ENCODE assay signal across 24 cellular contexts in genomic region chr3:127794402-127794801, GRCh38.
"Had no signal": no experiment of that assay in that cellular context is flagged by ENCODE, and none has a peak within 500 bp of the region (broad histone marks: within the 10 kb centered on the region; RNA-seq: fewer than 3 reads in every experiment).

No MANE protein-coding gene starts in this region.

- H3K27ac ChIP-seq: body of pancreas, cardiac muscle cell, epithelial cell of prostate, foreskin keratinocyte, lower lobe of right lung, testis, uterus had no signal

- H3K4me1 ChIP-seq: body of pancreas, uterus had no signal

- H3K27me3 Mint-ChIP-seq: naive B cell had no signal

- DNase-seq: activated CD4-positive, alpha-beta memory T cell treated with anti-CD3 and anti-CD28 coated beads for 36 hours; activated CD4-positive, alpha-beta T cell treated with anti-CD3 and anti-CD28 coated beads for 4 hours; activated CD4-positive, CD25-positive, alpha-beta regulatory T cell; activated naive CD4-positive, alpha-beta T cell treated with anti-CD3 and anti-CD28 coated beads for 36 hours; activated naive CD8-positive, alpha-beta T cell treated with anti-CD3 and anti-CD28 coated beads, Interleukin-2, amount 50 U/mL, for 24 hours; activated T-cell treated with anti-CD3 and anti-CD28 coated beads, Interleukin-2, amount 50 U/mL, for 48 hours; anterior cingulate cortex; body of pancreas; foreskin keratinocyte; lower lobe of right lung; mesendoderm; naive B cell; nucleus accumbens; sigmoid colon; stimulated activated CD4-positive, alpha-beta T cell treated with anti-CD3 and anti-CD28 coated beads, Interleukin-15, amount 100 ng/mL, for 24 hours; stimulated activated CD8-positive, alpha-beta memory T cell treated with anti-CD3 and anti-CD28 coated beads, Interleukin-4, amount 100 ng/mL, for 48 hours; stimulated activated naive CD4-positive, alpha-beta T cell; testis; trophoblast cell; uterus had no signal

- H3K9me3 Mint-ChIP-seq: activated naive CD4-positive, alpha-beta T cell treated with anti-CD3 and anti-CD28 coated beads for 36 hours had no signal

- H3K36me3 ChIP-seq: cardiac muscle cell, uterus had no signal

- H3K36me3 Mint-ChIP-seq: activated CD4-positive, alpha-beta memory T cell treated with anti-CD3 and anti-CD28 coated beads for 36 hours; naive B cell had no signal

- H3K9me3 ChIP-seq: body of pancreas, lower lobe of right lung, sigmoid colon, testis, uterus had no signal

- H3K27ac Mint-ChIP-seq: activated CD4-positive, alpha-beta memory T cell treated with anti-CD3 and anti-CD28 coated beads for 36 hours; activated naive CD4-positive, alpha-beta T cell treated with anti-CD3 and anti-CD28 coated beads for 36 hours; activated naive CD8-positive, alpha-beta T cell treated with anti-CD3 and anti-CD28 coated beads, Interleukin-2, amount 50 U/mL, for 24 hours; naive B cell had no signal

- H3K27me3 ChIP-seq: body of pancreas, cardiac muscle cell, foreskin keratinocyte, sigmoid colon, testis, uterus had no signal

- H3K4me2 ChIP-seq: smooth muscle cell had no signal

- H3K4me1 Mint-ChIP-seq: naive B cell had no signal

- H3K4me3 Mint-ChIP-seq: activated CD4-positive, alpha-beta memory T cell treated with anti-CD3 and anti-CD28 coated beads for 36 hours; activated naive CD4-positive, alpha-beta T cell treated with anti-CD3 and anti-CD28 coated beads for 36 hours; activated naive CD8-positive, alpha-beta T cell treated with anti-CD3 and anti-CD28 coated beads, Interleukin-2, amount 50 U/mL, for 24 hours; naive B cell had no signal

- H3K4me3 ChIP-seq: body of pancreas, cardiac muscle cell, lower lobe of right lung, sigmoid colon, smooth muscle cell, testis, uterus had no signal

- ATAC-seq: activated naive CD8-positive, alpha-beta T cell treated with anti-CD3 and anti-CD28 coated beads, Interleukin-2, amount 50 U/mL, for 24 hours; body of pancreas; foreskin keratinocyte; left lobe of liver; lower lobe of right lung had no signal
